22 cellular contexts compared by ENCODE assay signal in genomic region chr11:3106736-3107524, GRCh38. TPM values are rescaled to one million over a fixed set of nuclear protein-coding genes. Genes with fewer than 3 reads are reported as not detected.
DNase-seq lines count a peak whose midpoint lies in the region; ATAC-seq and TF ChIP-seq lines count a peak whose summit lies in the region.
"Had no signal": no experiment of that assay in that cellular context is flagged by ENCODE, and none has a peak within 500 bp of the region (broad histone marks: within the 10 kb centered on the region; RNA-seq: fewer than 3 reads in every experiment).

No MANE protein-coding gene starts in this region.

- no peaks in the 10 kb centered on the region for H3K27me3 ChIP-seq in sigmoid colon
- H3K27me3 ChIP-seq: breast epithelium, dorsolateral prefrontal cortex, gastrocnemius medialis, SJSA1 had no signal

- no peak overlapping the region for H3K27ac ChIP-seq in sigmoid colon
- H3K27ac ChIP-seq: breast epithelium, C4-2B, dorsolateral prefrontal cortex, gastrocnemius medialis, GM23248, SJSA1 had no signal

- no peak for ATAC-seq in HG02884 (IDR thresholded peaks at IDR 0.05; ENCODE audit: unreplicated experiment)
- ATAC-seq: gastrocnemius medialis, PC-3 had no signal

- TF ChIP-seq POLR2A in sigmoid colon (IDR thresholded peaks at IDR 0.05) = no peak

- H3K4me3 ChIP-seq in sigmoid colon = no peak overlapping the region
- H3K4me3 ChIP-seq: breast epithelium, dorsolateral prefrontal cortex, gastrocnemius medialis, GM23248, SJSA1 had no signal

- H3K36me3 ChIP-seq in sigmoid colon = peaks cover 8 to 58% (median 27%) of the 10 kb centered on the region in 4 donors
- H3K36me3 ChIP-seq: breast epithelium had no signal

- TF ChIP-seq EP300 in sigmoid colon (IDR thresholded peaks at IDR 0.05) = no peak

- peak; percentile 25 for DNase-seq in activated CD4-positive, CD25-positive, alpha-beta regulatory T cell treated with anti-CD3 and anti-CD28 coated beads, Interleukin-2, amount 50 U/mL, for 72 hours
- DNase-seq in activated CD4-positive, CD25-positive, alpha-beta regulatory T cell (lab: John Stamatoyannopoulos, UW) = no peak
- DNase-seq in NCI-H69 (lab: John Stamatoyannopoulos, UW) (peak; percentile 40), islet precursor cell (peak; percentile 52), sigmoid colon (peak; percentile 63), AG08395 (ENCODE audit: low spot score) (no peak), superior temporal gyrus (ENCODE audit: extremely low spot score) (no peak)
- DNase-seq: activated naive CD8-positive, alpha-beta T cell treated with anti-CD3 and anti-CD28 coated beads, Interleukin-2, amount 10 ng/mL, durations not matched to agents 7 days and 5 days; DMS153; erythroblast; GDM1; GM23248; NCI-H1417 treated with DMSO at 0.1 percent for 48 hours; NCI-H82; PC-3; T-helper 2 cell had no signal

- intact Hi-C loops in sigmoid colon (cut with DNase I) = no loop called here

- H3K9me3 ChIP-seq in sigmoid colon = no peaks in the 10 kb centered on the region
- H3K9me3 ChIP-seq: breast epithelium, gastrocnemius medialis, SJSA1 had no signal

- 88 to 89% methylated on average over 21 of the region's 21 CpGs for WGBS in sigmoid colon, 2 donors

- no peak for TF ChIP-seq CTCF in sigmoid colon (IDR thresholded peaks at IDR 0.05)

- no peaks in the 10 kb centered on the region for H3K4me1 ChIP-seq in sigmoid colon
- H3K4me1 ChIP-seq: breast epithelium, gastrocnemius medialis, SJSA1 had no signal

RNA-seq across cellular contexts. Expression of gene CARS1, which starts 49.7 kb away (rescaled TPM):
- total RNA-seq in sigmoid colon = 10 to 100 TPM; 34.6 to 49.0 (median 39.6) TPM
- 10 to 100 TPM; 21.0 to 57.1 (median 35.4) TPM for polyA plus RNA-seq in sigmoid colon

RNA-seq across cellular contexts. Expression of gene OSBPL5, which starts 58.2 kb away (rescaled TPM):
- total RNA-seq in sigmoid colon = 10 to 100 TPM; 28.1 to 69.2 (median 46.2) TPM
- polyA plus RNA-seq in sigmoid colon = 10 to 100 TPM; 16.6 to 29.8 (median 18.6) TPM

Comparison
In these comparisons a context has a peak if more than half of its experiments do, and no peak if none do; other contexts are left out.
1. DNase-seq: peak in activated CD4-positive, CD25-positive, alpha-beta regulatory T cell treated with anti-CD3 and anti-CD28 coated beads, Interleukin-2, amount 50 U/mL, for 72 hours (single experiment), NCI-H69 (single experiment), islet precursor cell (single experiment) and sigmoid colon (single experiment); none in activated CD4-positive, CD25-positive, alpha-beta regulatory T cell (0 of 4), AG08395 (single experiment) and superior temporal gyrus (single experiment).